Comparison of ENCODE assay signal across 9 cellular contexts in the genomic region with DNA sequence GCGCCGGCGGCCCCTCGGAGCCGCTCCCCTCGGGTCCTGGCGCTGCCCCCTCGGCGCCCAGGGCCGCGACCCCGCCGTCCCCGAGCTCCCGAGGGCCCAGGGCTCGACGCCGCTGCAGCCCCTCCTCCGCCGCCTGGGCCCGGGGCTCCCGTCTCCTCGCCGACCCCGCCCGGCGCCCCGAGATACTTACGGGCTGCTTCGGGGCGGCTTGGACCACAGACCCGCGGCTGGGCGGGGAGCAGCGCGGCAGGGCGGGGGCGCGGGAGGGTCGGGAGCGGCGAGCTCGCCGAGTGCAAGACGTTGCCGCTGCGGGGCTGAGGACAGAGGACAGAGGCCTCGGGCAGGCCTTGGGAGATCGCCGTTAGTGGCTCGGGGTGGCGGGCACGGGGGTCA. TPM values are rescaled to one million over a fixed set of nuclear protein-coding genes. Genes with fewer than 3 reads are reported as not detected.
DNase-seq lines count a peak whose midpoint lies in the region; ATAC-seq and TF ChIP-seq lines count a peak whose summit lies in the region.
"Had no signal": no experiment of that assay in that cellular context is flagged by ENCODE, and none has a peak within 500 bp of the region (broad histone marks: within the 10 kb centered on the region; RNA-seq: fewer than 3 reads in every experiment).

No MANE protein-coding gene starts in this region.

- peaks cover 22% of the 10 kb centered on the region for H3K36me3 Mint-ChIP-seq in activated naive CD8-positive, alpha-beta T cell treated with anti-CD3 and anti-CD28 coated beads, Interleukin-2, amount 50 U/mL, for 24 hours (ENCODE audit: low read depth)

- peaks cover 60% of the 10 kb centered on the region for H3K4me1 Mint-ChIP-seq in activated naive CD8-positive, alpha-beta T cell treated with anti-CD3 and anti-CD28 coated beads, Interleukin-2, amount 50 U/mL, for 24 hours

- H3K27me3 Mint-ChIP-seq in activated naive CD8-positive, alpha-beta T cell treated with anti-CD3 and anti-CD28 coated beads, Interleukin-2, amount 50 U/mL, for 24 hours, result peaks cover 2% of the 10 kb centered on the region

- no peaks in the 10 kb centered on the region for H3K9me3 ChIP-seq in tibial artery

- peak overlapping the region; percentile 97 to 99 for H3K27ac ChIP-seq in tibial artery

- H3K27ac Mint-ChIP-seq in activated naive CD8-positive, alpha-beta T cell treated with anti-CD3 and anti-CD28 coated beads, Interleukin-2, amount 50 U/mL, for 24 hours, result no peak overlapping the region

- DNase-seq in GM12865 (ENCODE audit: low read depth), result no peak
- no peak for DNase-seq in activated naive CD8-positive, alpha-beta T cell treated with anti-CD3 and anti-CD28 coated beads, Interleukin-2, amount 50 U/mL, for 24 hours
- no peak for DNase-seq in left lobe of liver (ENCODE audit: low spot score)
- no peak for DNase-seq in tibial artery
- no peak for DNase-seq in activated CD4-positive, alpha-beta T cell treated with anti-CD3 and anti-CD28 coated beads for 4 hours
- DNase-seq in HCEC 1CT, result no peak

- no peaks in the 10 kb centered on the region for H3K27me3 ChIP-seq in tibial artery

- peak; percentile 3 for ATAC-seq in HG02884 (IDR thresholded peaks at IDR 0.05; ENCODE audit: unreplicated experiment)
- ATAC-seq in activated naive CD8-positive, alpha-beta T cell treated with anti-CD3 and anti-CD28 coated beads, Interleukin-2, amount 50 U/mL, for 24 hours, result peak; percentile 0
- peak; percentile 0 for ATAC-seq in left lobe of liver
- no peak for ATAC-seq in GM21360 (IDR thresholded peaks at IDR 0.05; ENCODE audit: unreplicated experiment)

- intact Hi-C loops in tibial artery (cut with DNase I; ENCODE audit: low total_unique reads), result loop anchor here (1.0 to 2.0 kb wide), 2 partner anchors 39 to 84 kb away; no protein-coding TSS in a partner anchor

- no peaks in the 10 kb centered on the region for H3K9me3 Mint-ChIP-seq in activated naive CD8-positive, alpha-beta T cell treated with anti-CD3 and anti-CD28 coated beads, Interleukin-2, amount 50 U/mL, for 24 hours

- peak overlapping the region; percentile 100 for H3K4me3 Mint-ChIP-seq in activated naive CD8-positive, alpha-beta T cell treated with anti-CD3 and anti-CD28 coated beads, Interleukin-2, amount 50 U/mL, for 24 hours

- TF ChIP-seq CTCF in GM12865 (IDR thresholded peaks at IDR 0.05; ENCODE audit: insufficient read depth, low read depth, low read length, missing control alignments) (no peak), tibial artery (IDR thresholded peaks at IDR 0.05) (no peak)

- H3K4me3 ChIP-seq in GM12865 (ENCODE audit: low read depth, low read length) (peak overlapping the region; percentile 67), tibial artery (peak overlapping the region; percentile 87 to 93)

- H3K36me3 ChIP-seq in tibial artery, result peaks cover 22 to 27% (median 24%) of the 10 kb centered on the region in 3 donors

- peaks cover 0 to 42% (median 30%) of the 10 kb centered on the region in 4 donors for H3K4me1 ChIP-seq in tibial artery

RNA-seq across cellular contexts. Expression of a gene that starts 0.3 kb away (rescaled TPM):
- 209 TPM for total RNA-seq in left lobe of liver

RNA-seq across cellular contexts. Expression of a gene that starts 30.5 kb away (rescaled TPM):
- total RNA-seq in left lobe of liver, result 0.08 TPM
- total RNA-seq: SK-MEL-5 had no signal
